8 cellular contexts compared by ENCODE assay signal in the genomic region with DNA sequence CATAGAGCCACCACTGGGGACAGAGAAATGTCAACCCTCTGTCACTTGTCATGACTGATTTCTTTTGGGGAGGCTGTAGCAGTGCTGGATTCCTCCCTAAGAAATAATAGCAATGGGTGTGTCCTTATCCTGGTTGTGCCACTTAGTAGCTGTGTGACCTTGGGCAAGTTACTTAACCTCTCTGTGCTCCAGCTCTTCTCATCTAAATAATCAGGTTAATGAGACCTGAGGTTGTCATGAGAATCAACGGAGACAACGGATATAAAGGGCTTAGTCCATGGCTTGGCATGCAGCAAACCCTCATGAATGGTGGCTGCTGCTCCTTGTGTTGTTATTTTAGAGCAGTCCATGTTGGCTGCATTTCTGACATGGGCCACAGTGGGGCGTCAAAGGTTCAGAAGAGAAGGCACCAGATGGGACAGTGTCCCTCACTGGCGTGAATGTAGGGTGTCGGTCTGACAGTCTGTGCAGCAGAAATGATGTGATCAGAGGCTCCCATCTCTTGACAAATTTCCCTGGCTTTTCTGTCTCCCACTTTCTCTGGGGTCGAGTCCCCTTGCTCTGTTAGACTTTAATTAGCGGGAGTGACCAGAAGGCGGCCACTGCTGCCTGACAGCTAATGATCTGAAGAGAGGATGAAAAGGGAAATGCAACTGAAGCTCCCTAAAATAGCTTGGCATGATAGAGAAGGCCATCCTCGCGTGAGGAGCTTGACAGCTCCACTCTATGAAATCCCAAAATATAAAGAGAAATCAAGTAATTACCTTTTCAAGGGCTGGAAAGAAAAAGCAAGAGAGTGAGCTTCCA.
DNase-seq lines count a peak whose midpoint lies in the region; ATAC-seq and TF ChIP-seq lines count a peak whose summit lies in the region.

No MANE protein-coding gene starts in this region.

- H3K36me3 Mint-ChIP-seq in activated CD8-positive, alpha-beta T cell treated with anti-CD3 and anti-CD28 coated beads, Interleukin-2, amount 10 ng/mL, durations not matched to agents 7 days and 5 days (ENCODE audit: low read depth) = no peaks in the 10 kb centered on the region

- H3K4me1 ChIP-seq in cardiac muscle cell (ENCODE audit: low read depth) = peaks cover 14% of the 10 kb centered on the region

- ATAC-seq in GM18868 (IDR thresholded peaks at IDR 0.05; ENCODE audit: unreplicated experiment) (peak; percentile 92), HG02973 (IDR thresholded peaks at IDR 0.05; ENCODE audit: unreplicated experiment) (peak; percentile 87), HG03457 (IDR thresholded peaks at IDR 0.05; ENCODE audit: unreplicated experiment) (no peak)
- no peak for ATAC-seq in activated CD8-positive, alpha-beta T cell treated with anti-CD3 and anti-CD28 coated beads, Interleukin-2, amount 10 ng/mL, durations not matched to agents 7 days and 5 days

- no peaks in the 10 kb centered on the region for H3K27me3 ChIP-seq in cardiac muscle cell

- H3K27me3 Mint-ChIP-seq in activated CD8-positive, alpha-beta T cell treated with anti-CD3 and anti-CD28 coated beads, Interleukin-2, amount 10 ng/mL, durations not matched to agents 7 days and 5 days (ENCODE audit: low read depth) = no peaks in the 10 kb centered on the region

- H3K4me3 ChIP-seq in cardiac muscle cell = no peak overlapping the region

- no peak overlapping the region for H3K27ac ChIP-seq in cardiac muscle cell

- CTCF ChIA-PET in activated CD8-positive, alpha-beta T cell treated with anti-CD3 and anti-CD28 coated beads, Interleukin-2, amount 10 ng/mL, durations not matched to agents 7 days and 5 days (lab: Charles Lee) = interaction anchor here (0.9 kb wide), 1 partner anchor 562 kb away, joined by 4 read pairs; no protein-coding TSS in a partner anchor

- H3K36me3 ChIP-seq in cardiac muscle cell = no peaks in the 10 kb centered on the region

- TF ChIP-seq CTCF in cardiac muscle cell (IDR thresholded peaks at IDR 0.05; ENCODE audit: low read depth, low read length) = peak; percentile 70

- H3K4me3 Mint-ChIP-seq in activated CD8-positive, alpha-beta T cell treated with anti-CD3 and anti-CD28 coated beads, Interleukin-2, amount 10 ng/mL, durations not matched to agents 7 days and 5 days = no peak overlapping the region

- peak; percentile 88 for DNase-seq in DMS 273 (lab: John Stamatoyannopoulos, UW; ENCODE audit: unreplicated experiment)
- DNase-seq in NCI-H2107 treated with DMSO at 0.1 percent for 48 hours (lab: John Stamatoyannopoulos, UW; ENCODE audit: unreplicated experiment) = peak; percentile 29
- peak; percentile 37 for DNase-seq in activated CD8-positive, alpha-beta T cell treated with anti-CD3 and anti-CD28 coated beads, Interleukin-2, amount 10 ng/mL, durations not matched to agents 7 days and 5 days
- DNase-seq in cardiac muscle cell (ENCODE audit: low read depth in 1 of 2, low spot score in 1 of 2) = peak; percentile 63 to 79
- DNase-seq in pulmonary artery endothelial cell (ENCODE audit: low read depth, low spot score) = peak; percentile 5

- no peaks in the 10 kb centered on the region for H3K9me3 ChIP-seq in cardiac muscle cell (ENCODE audit: low read depth)

- H3K4me1 Mint-ChIP-seq in activated CD8-positive, alpha-beta T cell treated with anti-CD3 and anti-CD28 coated beads, Interleukin-2, amount 10 ng/mL, durations not matched to agents 7 days and 5 days (ENCODE audit: low read depth) = no peaks in the 10 kb centered on the region

- POLR2A ChIA-PET in activated CD8-positive, alpha-beta T cell treated with anti-CD3 and anti-CD28 coated beads, Interleukin-2, amount 10 ng/mL, durations not matched to agents 7 days and 5 days (lab: Charles Lee) = no interaction called here

- no peak overlapping the region for H3K27ac Mint-ChIP-seq in activated CD8-positive, alpha-beta T cell treated with anti-CD3 and anti-CD28 coated beads, Interleukin-2, amount 10 ng/mL, durations not matched to agents 7 days and 5 days

- no peaks in the 10 kb centered on the region for H3K9me3 Mint-ChIP-seq in activated CD8-positive, alpha-beta T cell treated with anti-CD3 and anti-CD28 coated beads, Interleukin-2, amount 10 ng/mL, durations not matched to agents 7 days and 5 days (ENCODE audit: insufficient read depth)

Comparison
In these comparisons a context has a peak if more than half of its experiments do, and no peak if none do; other contexts are left out.
1. DNase-seq: peak in every context shown above with its lines; median percentile 88 in DMS 273; 71 in cardiac muscle cell; 37 in activated CD8-positive, alpha-beta T cell treated with anti-CD3 and anti-CD28 coated beads, Interleukin-2, amount 10 ng/mL, durations not matched to agents 7 days and 5 days; 29 in NCI-H2107 treated with DMSO at 0.1 percent for 48 hours; 5 in pulmonary artery endothelial cell.
2. ATAC-seq: peak in GM18868 (single experiment) and HG02973 (single experiment); none in activated CD8-positive, alpha-beta T cell treated with anti-CD3 and anti-CD28 coated beads, Interleukin-2, amount 10 ng/mL, durations not matched to agents 7 days and 5 days (single experiment) and HG03457 (single experiment).